12 cellular contexts compared by ENCODE assay signal in the genomic region with DNA sequence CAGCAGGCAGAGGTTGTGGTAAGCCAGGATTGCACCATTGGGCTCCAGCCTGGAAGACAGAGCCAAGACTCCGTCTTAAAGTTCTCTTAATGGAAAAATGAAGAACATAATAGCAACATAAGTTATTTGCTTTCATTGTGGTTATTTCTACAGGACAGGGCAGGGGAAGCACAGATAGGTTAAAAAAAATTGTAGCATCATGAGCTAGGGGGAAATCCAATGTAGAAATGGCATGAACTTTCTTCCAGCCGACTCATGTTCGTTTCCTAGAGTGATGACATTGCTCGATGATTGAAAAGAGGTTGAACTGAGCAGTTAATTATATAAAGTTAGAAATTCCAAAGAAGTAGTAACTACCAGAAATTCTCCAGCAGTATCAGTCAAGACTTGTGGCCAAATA. TPM values are rescaled to one million over a fixed set of nuclear protein-coding genes. Genes with fewer than 3 reads are reported as not detected.
DNase-seq lines count a peak whose midpoint lies in the region; ATAC-seq and TF ChIP-seq lines count a peak whose summit lies in the region.
"Had no signal": no experiment of that assay in that cellular context is flagged by ENCODE, and none has a peak within 500 bp of the region (broad histone marks: within the 10 kb centered on the region; RNA-seq: fewer than 3 reads in every experiment).

No MANE protein-coding gene starts in this region.

- no peak for TF ChIP-seq CTCF in activated CD8-positive, alpha-beta T cell treated with anti-CD3 and anti-CD28 coated beads for 36 hours (IDR thresholded peaks at IDR 0.05)
- TF ChIP-seq CTCF in fibroblast of lung (conservative IDR thresholded peaks at IDR 0.05 in 1 of 2, IDR thresholded peaks at IDR 0.05 in 1 of 2; ENCODE audit: low read depth in 1 of 2, low read length in 2 of 2): no peak

- H3K79me2 ChIP-seq in fibroblast of lung (ENCODE audit: control insufficient read depth, insufficient read depth, low read length): peaks cover 95% of the 10 kb centered on the region

- no peak overlapping the region for H3K4me3 Mint-ChIP-seq in activated CD8-positive, alpha-beta T cell treated with anti-CD3 and anti-CD28 coated beads for 36 hours
- no peak overlapping the region for H3K4me3 Mint-ChIP-seq in activated CD8-positive, alpha-beta T cell treated with anti-CD3 and anti-CD28 coated beads, Interleukin-2, amount 10 ng/mL, durations not matched to agents 7 days and 5 days
- H3K4me3 Mint-ChIP-seq in T-helper 17 cell: no peak overlapping the region
- peak overlapping the region; percentile 6 for H3K4me3 Mint-ChIP-seq in stimulated activated effector memory CD8-positive, alpha-beta T cell treated with anti-CD3 and anti-CD28 coated beads, Interleukin-12 subunit alpha, Interleukin-12 subunit beta, amount 100 ng/mL, for 72 hours
- H3K4me3 Mint-ChIP-seq: activated CD4-positive, alpha-beta T cell treated with anti-CD3 and anti-CD28 coated beads, Interleukin-2, amount 10 ng/mL, durations not matched to agents 7 days and 5 days had no signal

- peaks cover 18% of the 10 kb centered on the region for H3K4me1 ChIP-seq in fibroblast of lung (ENCODE audit: control insufficient read depth, extremely low read depth, insufficient read depth, low read length)

- H3K36me3 ChIP-seq in fibroblast of lung (ENCODE audit: control insufficient read depth, insufficient read depth, low read length): peaks cover under 1% of the 10 kb centered on the region

- intact Hi-C loops in activated CD8-positive, alpha-beta T cell treated with anti-CD3 and anti-CD28 coated beads for 36 hours (cut with micrococcal nuclease): no loop called here

- ATAC-seq in activated CD8-positive, alpha-beta T cell treated with anti-CD3 and anti-CD28 coated beads for 36 hours: no peak
- ATAC-seq in activated CD8-positive, alpha-beta T cell treated with anti-CD3 and anti-CD28 coated beads, Interleukin-2, amount 10 ng/mL, durations not matched to agents 7 days and 5 days: no peak
- peak; percentile 37 for ATAC-seq in T-helper 17 cell
- ATAC-seq in stimulated activated effector memory CD8-positive, alpha-beta T cell treated with anti-CD3 and anti-CD28 coated beads, Interleukin-12 subunit alpha, Interleukin-12 subunit beta, amount 100 ng/mL, for 72 hours: no peak
- ATAC-seq: foreskin keratinocyte had no signal

- CTCF ChIA-PET in activated CD8-positive, alpha-beta T cell treated with anti-CD3 and anti-CD28 coated beads for 36 hours (lab: Charles Lee): no interaction called here
- CTCF ChIA-PET in activated CD8-positive, alpha-beta T cell treated with anti-CD3 and anti-CD28 coated beads, Interleukin-2, amount 10 ng/mL, durations not matched to agents 7 days and 5 days (lab: Charles Lee): no interaction called here

- H3K9me3 ChIP-seq in T-helper 17 cell (ENCODE audit: control insufficient read depth, low read length, poor library complexity, severe bottlenecking) (no peaks in the 10 kb centered on the region), fibroblast of lung (ENCODE audit: control insufficient read depth, insufficient read depth, low read depth, low read length) (no peaks in the 10 kb centered on the region)

- H3K36me3 Mint-ChIP-seq in activated CD8-positive, alpha-beta T cell treated with anti-CD3 and anti-CD28 coated beads for 36 hours (ENCODE audit: low read depth): peaks cover 33% of the 10 kb centered on the region
- peaks cover 44% of the 10 kb centered on the region for H3K36me3 Mint-ChIP-seq in activated CD8-positive, alpha-beta T cell treated with anti-CD3 and anti-CD28 coated beads, Interleukin-2, amount 10 ng/mL, durations not matched to agents 7 days and 5 days (ENCODE audit: low read depth)
- no peaks in the 10 kb centered on the region for H3K36me3 Mint-ChIP-seq in T-helper 17 cell (ENCODE audit: low read depth)
- H3K36me3 Mint-ChIP-seq in stimulated activated effector memory CD8-positive, alpha-beta T cell treated with anti-CD3 and anti-CD28 coated beads, Interleukin-12 subunit alpha, Interleukin-12 subunit beta, amount 100 ng/mL, for 72 hours: peaks cover 70% of the 10 kb centered on the region

- DNase-seq in activated CD8-positive, alpha-beta T cell treated with anti-CD3 and anti-CD28 coated beads for 36 hours: no peak
- DNase-seq in activated CD8-positive, alpha-beta T cell treated with anti-CD3 and anti-CD28 coated beads, Interleukin-2, amount 10 ng/mL, durations not matched to agents 7 days and 5 days: no peak
- DNase-seq in T-helper 17 cell (no peak), fibroblast of lung (ENCODE audit: low read depth in 2 of 2) (no peak), putamen (ENCODE audit: low spot score) (no peak), D341Med (ENCODE audit: low spot score) (no peak)
- no peak for DNase-seq in stimulated activated effector memory CD8-positive, alpha-beta T cell treated with anti-CD3 and anti-CD28 coated beads, Interleukin-12 subunit alpha, Interleukin-12 subunit beta, amount 100 ng/mL, for 72 hours (ENCODE audit: low spot score in 2 of 2)
- DNase-seq in stimulated activated CD4-positive, alpha-beta T cell treated with anti-CD3 and anti-CD28 coated beads, Interleukin-4, amount 100 ng/mL, for 1 hour: no peak
- DNase-seq: activated CD4-positive, alpha-beta T cell treated with anti-CD3 and anti-CD28 coated beads, Interleukin-2, amount 10 ng/mL, durations not matched to agents 7 days and 5 days; anterior cingulate cortex; NCI-H2029 had no signal

- H3K9me3 Mint-ChIP-seq in activated CD8-positive, alpha-beta T cell treated with anti-CD3 and anti-CD28 coated beads for 36 hours: no peaks in the 10 kb centered on the region
- H3K9me3 Mint-ChIP-seq in activated CD8-positive, alpha-beta T cell treated with anti-CD3 and anti-CD28 coated beads, Interleukin-2, amount 10 ng/mL, durations not matched to agents 7 days and 5 days (ENCODE audit: insufficient read depth): no peaks in the 10 kb centered on the region
- H3K9me3 Mint-ChIP-seq in stimulated activated effector memory CD8-positive, alpha-beta T cell treated with anti-CD3 and anti-CD28 coated beads, Interleukin-12 subunit alpha, Interleukin-12 subunit beta, amount 100 ng/mL, for 72 hours: no peaks in the 10 kb centered on the region
- H3K9me3 Mint-ChIP-seq: activated CD4-positive, alpha-beta T cell treated with anti-CD3 and anti-CD28 coated beads, Interleukin-2, amount 10 ng/mL, durations not matched to agents 7 days and 5 days had no signal

- no peak overlapping the region for H2AFZ ChIP-seq in fibroblast of lung (ENCODE audit: low read length)

- H3K4me2 ChIP-seq in fibroblast of lung (ENCODE audit: extremely low read depth, insufficient read depth, low read length): no peak overlapping the region

- H3K27me3 ChIP-seq in fibroblast of lung (ENCODE audit: control insufficient read depth, insufficient read depth, low read length): no peaks in the 10 kb centered on the region
- H3K27me3 ChIP-seq: foreskin keratinocyte had no signal

- no peak overlapping the region for H3K4me3 ChIP-seq in fibroblast of lung (replicated peaks in 1 of 4; ENCODE audit: control extremely low read depth in 1 of 4, insufficient read depth in 1 of 4, low read depth in 3 of 4, low read length in 4 of 4)

- no peak overlapping the region for H3K9ac ChIP-seq in fibroblast of lung (ENCODE audit: insufficient read depth, low read length)

- POLR2A ChIA-PET in activated CD8-positive, alpha-beta T cell treated with anti-CD3 and anti-CD28 coated beads for 36 hours (lab: Charles Lee): no interaction called here
- POLR2A ChIA-PET in activated CD8-positive, alpha-beta T cell treated with anti-CD3 and anti-CD28 coated beads, Interleukin-2, amount 10 ng/mL, durations not matched to agents 7 days and 5 days (lab: Charles Lee): interaction anchor here (0.6 kb wide), 1 partner anchor 603 kb away, joined by 4 read pairs; no protein-coding TSS in a partner anchor

- H3K4me1 Mint-ChIP-seq in activated CD8-positive, alpha-beta T cell treated with anti-CD3 and anti-CD28 coated beads for 36 hours (ENCODE audit: low read depth): peaks cover 70% of the 10 kb centered on the region
- H3K4me1 Mint-ChIP-seq in activated CD8-positive, alpha-beta T cell treated with anti-CD3 and anti-CD28 coated beads, Interleukin-2, amount 10 ng/mL, durations not matched to agents 7 days and 5 days (ENCODE audit: low read depth): peaks cover 62% of the 10 kb centered on the region
- H3K4me1 Mint-ChIP-seq in T-helper 17 cell: peaks cover 53% of the 10 kb centered on the region
- peaks cover 63% of the 10 kb centered on the region for H3K4me1 Mint-ChIP-seq in stimulated activated effector memory CD8-positive, alpha-beta T cell treated with anti-CD3 and anti-CD28 coated beads, Interleukin-12 subunit alpha, Interleukin-12 subunit beta, amount 100 ng/mL, for 72 hours

- H3K27ac Mint-ChIP-seq in activated CD8-positive, alpha-beta T cell treated with anti-CD3 and anti-CD28 coated beads for 36 hours: peak overlapping the region; percentile 52
- no peak overlapping the region for H3K27ac Mint-ChIP-seq in activated CD8-positive, alpha-beta T cell treated with anti-CD3 and anti-CD28 coated beads, Interleukin-2, amount 10 ng/mL, durations not matched to agents 7 days and 5 days
- peak overlapping the region; percentile 60 for H3K27ac Mint-ChIP-seq in T-helper 17 cell
- H3K27ac Mint-ChIP-seq in stimulated activated effector memory CD8-positive, alpha-beta T cell treated with anti-CD3 and anti-CD28 coated beads, Interleukin-12 subunit alpha, Interleukin-12 subunit beta, amount 100 ng/mL, for 72 hours: peak overlapping the region; percentile 51
- H3K27ac Mint-ChIP-seq: activated CD4-positive, alpha-beta T cell treated with anti-CD3 and anti-CD28 coated beads, Interleukin-2, amount 10 ng/mL, durations not matched to agents 7 days and 5 days had no signal

- H4K20me1 ChIP-seq in fibroblast of lung (ENCODE audit: control insufficient read depth, extremely low read depth, insufficient read depth, low read length): peaks cover 9% of the 10 kb centered on the region

- peak overlapping the region; percentile 17 for H3K27ac ChIP-seq in fibroblast of lung (ENCODE audit: insufficient read depth, low read length)
- H3K27ac ChIP-seq: foreskin keratinocyte had no signal

- H3K27me3 Mint-ChIP-seq in activated CD8-positive, alpha-beta T cell treated with anti-CD3 and anti-CD28 coated beads for 36 hours: no peaks in the 10 kb centered on the region
- no peaks in the 10 kb centered on the region for H3K27me3 Mint-ChIP-seq in activated CD8-positive, alpha-beta T cell treated with anti-CD3 and anti-CD28 coated beads, Interleukin-2, amount 10 ng/mL, durations not matched to agents 7 days and 5 days (ENCODE audit: low read depth)
- H3K27me3 Mint-ChIP-seq in T-helper 17 cell: no peaks in the 10 kb centered on the region
- H3K27me3 Mint-ChIP-seq: activated CD4-positive, alpha-beta T cell treated with anti-CD3 and anti-CD28 coated beads, Interleukin-2, amount 10 ng/mL, durations not matched to agents 7 days and 5 days had no signal

RNA-seq across cellular contexts. Expression of a gene that starts 8.5 kb away (rescaled TPM):
- total RNA-seq in activated CD8-positive, alpha-beta T cell treated with anti-CD3 and anti-CD28 coated beads for 36 hours: 100 to 1,000 TPM; 143 to 152 TPM
- 100 to 1,000 TPM; 182 to 186 TPM for total RNA-seq in activated CD8-positive, alpha-beta T cell treated with anti-CD3 and anti-CD28 coated beads, Interleukin-2, amount 10 ng/mL, durations not matched to agents 7 days and 5 days
- 10 to 100 TPM; 62.2 to 69.4 TPM for total RNA-seq in T-helper 17 cell
- total RNA-seq in fibroblast of lung: 39.3 and 55.8 TPM in 2 replicates
- 685 and 743 TPM in 2 replicates for polyA plus RNA-seq in fibroblast of lung
- 345 and 425 TPM in 2 replicates for polyA plus RNA-seq in fibroblast of lung (2012)
- 118 and 158 TPM in 2 replicates for polyA minus RNA-seq in fibroblast of lung (ENCODE audit: low replicate concordance)

RNA-seq across cellular contexts. Expression of a gene that starts 34.0 kb away (rescaled TPM):
- 10 to 100 TPM; 10.7 to 11.3 TPM for total RNA-seq in activated CD8-positive, alpha-beta T cell treated with anti-CD3 and anti-CD28 coated beads for 36 hours
- 10 to 100 TPM; 11.6 to 16.7 TPM for total RNA-seq in activated CD8-positive, alpha-beta T cell treated with anti-CD3 and anti-CD28 coated beads, Interleukin-2, amount 10 ng/mL, durations not matched to agents 7 days and 5 days
- total RNA-seq in T-helper 17 cell (1 to 10 TPM; 6.0 to 6.2 TPM), fibroblast of lung (19.8 and 20.1 TPM in 2 replicates)
- 15.5 and 22.5 TPM in 2 replicates for polyA plus RNA-seq in fibroblast of lung
- 12.4 and 15.3 TPM in 2 replicates for polyA plus RNA-seq in fibroblast of lung (2012)
- 4.8 and 8.0 TPM in 2 replicates for polyA minus RNA-seq in fibroblast of lung (ENCODE audit: low replicate concordance)
